Comparison of ENCODE assay signal across 30 cellular contexts in genomic region chr13:37652596-37652995, GRCh38. TPM values are rescaled to one million over a fixed set of nuclear protein-coding genes. Genes with fewer than 3 reads are reported as not detected.
A peak's percentile ranks its signal among the peaks of the same experiment; 100 is the strongest.
DNase-seq lines count a peak whose midpoint lies in the region; ATAC-seq, FAIRE-seq and TF ChIP-seq lines count a peak whose summit lies in the region.
"Had no signal": no experiment of that assay in that cellular context is flagged by ENCODE, and none has a peak within 500 bp of the region (broad histone marks: within the 10 kb centered on the region; RNA-seq: fewer than 3 reads in every experiment).

No MANE protein-coding gene starts in this region.

- H3K27me3 ChIP-seq in astrocyte (ENCODE audit: insufficient read depth, low read length) (no peaks in the 10 kb centered on the region), aorta (ENCODE audit: control insufficient read depth in 1 of 2, insufficient read depth in 2 of 2, low read length in 1 of 2) (no peaks in the 10 kb centered on the region)
- H3K27me3 ChIP-seq: Peyer's patch, SJCRH30 had no signal

- H2AFZ ChIP-seq in astrocyte (ENCODE audit: low read depth, low read length): no peak overlapping the region

- H3K79me2 ChIP-seq in astrocyte (ENCODE audit: insufficient read depth, low read length): no peaks in the 10 kb centered on the region

- H3K27me3 Mint-ChIP-seq in astrocyte (ENCODE audit: low read depth, unreplicated experiment): no peaks in the 10 kb centered on the region
- no peaks in the 10 kb centered on the region for H3K27me3 Mint-ChIP-seq in activated naive CD4-positive, alpha-beta T cell treated with anti-CD3 and anti-CD28 coated beads, Interleukin-2, amount 10 ng/mL, durations not matched to agents 7 days and 5 days

- intact Hi-C loops in aorta (cut with DNase I): no loop called here

- DNase-seq in EH (ENCODE audit: low read depth): peak; percentile 53
- DNase-seq in M059J (ENCODE audit: low read depth): peak; percentile 62
- peak; percentile 47 for DNase-seq in astrocyte (ENCODE audit: low read depth)
- peak; percentile 20 to 59 for DNase-seq in foreskin fibroblast
- no peak for DNase-seq in activated naive CD4-positive, alpha-beta T cell treated with anti-CD3 and anti-CD28 coated beads, Interleukin-2, amount 10 ng/mL, durations not matched to agents 7 days and 5 days
- no peak for DNase-seq in putamen (ENCODE audit: low spot score)
- DNase-seq in aorta: no peak
- DNase-seq: 8988T, Calu3, GDM1, H7, KG1, MM.1S, NCI-H1417, NCI-H1694 treated with DMSO at 0.1 percent for 48 hours, NCI-H2081, NCI-H2171, NCI-H226, NCI-H510A, NCI-H69, Peyer's patch, SJCRH30 had no signal

- 75% methylated on average over 1 of the region's 1 CpG for WGBS in aorta, 2 donors

- H3K4me2 ChIP-seq in astrocyte (ENCODE audit: low read length): no peak overlapping the region

- no peaks in the 10 kb centered on the region for H3K9me3 ChIP-seq in astrocyte (ENCODE audit: insufficient read depth, low read depth, low read length)
- no peaks in the 10 kb centered on the region for H3K9me3 ChIP-seq in aorta (ENCODE audit: control insufficient read depth, low read length)
- H3K9me3 ChIP-seq: Peyer's patch, SJCRH30 had no signal

- no peaks in the 10 kb centered on the region for H3K9me3 Mint-ChIP-seq in astrocyte (ENCODE audit: unreplicated experiment)
- H3K9me3 Mint-ChIP-seq in activated naive CD4-positive, alpha-beta T cell treated with anti-CD3 and anti-CD28 coated beads, Interleukin-2, amount 10 ng/mL, durations not matched to agents 7 days and 5 days: no peaks in the 10 kb centered on the region

- no peak overlapping the region for H3K9ac ChIP-seq in astrocyte (ENCODE audit: low read length)
- H3K9ac ChIP-seq: GM23248 had no signal

- FAIRE-seq in astrocyte (lab: Jason Lieb, UNC): no peak
- FAIRE-seq: GM12878, HepG2 had no signal

- TF ChIP-seq CTCF in astrocyte (IDR thresholded peaks at IDR 0.05; ENCODE audit: insufficient read depth, low read depth, low read length) (no peak), foreskin fibroblast (IDR thresholded peaks at IDR 0.05; ENCODE audit: low read depth, low read length) (no peak)

- peaks cover 20% of the 10 kb centered on the region for H3K4me1 ChIP-seq in astrocyte (ENCODE audit: insufficient read depth, low read length)
- H3K4me1 ChIP-seq in aorta (ENCODE audit: control insufficient read depth in 1 of 2, insufficient read depth in 2 of 2, low read length in 2 of 2): no peaks in the 10 kb centered on the region
- H3K4me1 ChIP-seq: Peyer's patch, SJCRH30 had no signal

- CTCF ChIA-PET in activated naive CD4-positive, alpha-beta T cell treated with anti-CD3 and anti-CD28 coated beads, Interleukin-2, amount 10 ng/mL, durations not matched to agents 7 days and 5 days (lab: Charles Lee): no interaction called here

- H3K36me3 Mint-ChIP-seq in astrocyte (ENCODE audit: low read depth, unreplicated experiment): peaks cover 2% of the 10 kb centered on the region
- H3K36me3 Mint-ChIP-seq in activated naive CD4-positive, alpha-beta T cell treated with anti-CD3 and anti-CD28 coated beads, Interleukin-2, amount 10 ng/mL, durations not matched to agents 7 days and 5 days: no peaks in the 10 kb centered on the region

- ATAC-seq in HG03196 (IDR thresholded peaks at IDR 0.05; ENCODE audit: unreplicated experiment) (no peak), aorta (ENCODE audit: low FRiP score) (no peak)
- ATAC-seq: GM12878, HepG2, Right ventricle myocardium inferior, SK-N-SH treated with all-trans-retinoic acid at 6 μM for 48 hours had no signal

- H3K36me3 ChIP-seq in astrocyte (ENCODE audit: insufficient read depth, low read length): no peaks in the 10 kb centered on the region
- H3K36me3 ChIP-seq in aorta (ENCODE audit: control insufficient read depth in 1 of 2, insufficient read depth in 2 of 2, low read length in 1 of 2): no peaks in the 10 kb centered on the region
- H3K36me3 ChIP-seq: Peyer's patch, SJCRH30 had no signal

- H3K27ac ChIP-seq in astrocyte (ENCODE audit: low read depth, low read length) (no peak overlapping the region), aorta (ENCODE audit: low read depth in 1 of 2, low read length in 2 of 2) (no peak overlapping the region)
- H3K27ac ChIP-seq: GM23248, Peyer's patch, SJCRH30 had no signal

- no peak overlapping the region for H3K27ac Mint-ChIP-seq in astrocyte (ENCODE audit: unreplicated experiment)
- no peak overlapping the region for H3K27ac Mint-ChIP-seq in activated naive CD4-positive, alpha-beta T cell treated with anti-CD3 and anti-CD28 coated beads, Interleukin-2, amount 10 ng/mL, durations not matched to agents 7 days and 5 days

- no peaks in the 10 kb centered on the region for H4K20me1 ChIP-seq in astrocyte (ENCODE audit: insufficient read depth, low read length)

- H3K4me3 ChIP-seq in astrocyte (ENCODE audit: insufficient read depth, low read depth, low read length) (no peak overlapping the region), foreskin fibroblast (ENCODE audit: low read depth in 1 of 2, low read length in 2 of 2) (no peak overlapping the region), aorta (ENCODE audit: low read length in 2 of 2) (no peak overlapping the region)
- H3K4me3 ChIP-seq: GM12878, GM23248, Peyer's patch, SJCRH30 had no signal

- no peak overlapping the region for H3K4me3 Mint-ChIP-seq in astrocyte (ENCODE audit: unreplicated experiment)
- H3K4me3 Mint-ChIP-seq in activated naive CD4-positive, alpha-beta T cell treated with anti-CD3 and anti-CD28 coated beads, Interleukin-2, amount 10 ng/mL, durations not matched to agents 7 days and 5 days: no peak overlapping the region

- peaks cover 3% of the 10 kb centered on the region for H3K4me1 Mint-ChIP-seq in astrocyte (ENCODE audit: low read depth, unreplicated experiment)
- no peaks in the 10 kb centered on the region for H3K4me1 Mint-ChIP-seq in activated naive CD4-positive, alpha-beta T cell treated with anti-CD3 and anti-CD28 coated beads, Interleukin-2, amount 10 ng/mL, durations not matched to agents 7 days and 5 days

RNA-seq across cellular contexts. Expression of gene POSTN, which starts 54.0 kb away (rescaled TPM):
- 17.5 and 25.1 TPM in 2 replicates for total RNA-seq in M059J (2014; rRNA removed; shearing (Covaris generic))
- total RNA-seq in astrocyte (18.6 and 26.6 TPM in 2 replicates), aorta (100 to 1,000 TPM; 160 to 190 TPM)
- 100 to 1,000 TPM; 100 to 218 TPM for polyA plus RNA-seq in aorta
- total RNA-seq: Calu3, HepG2, HT-29, OCI-LY7 had no signal
- polyA plus RNA-seq: HepG2 had no signal

Comparison
In these comparisons a context has a peak if more than half of its experiments do, and no peak if none do; other contexts are left out.
1. DNase-seq: peak in EH (single experiment), M059J (single experiment), astrocyte (single experiment) and foreskin fibroblast (2 of 2); none in activated naive CD4-positive, alpha-beta T cell treated with anti-CD3 and anti-CD28 coated beads, Interleukin-2, amount 10 ng/mL, durations not matched to agents 7 days and 5 days (single experiment), putamen (single experiment) and aorta (0 of 2).